12 cellular contexts compared by ENCODE assay signal in the genomic region with DNA sequence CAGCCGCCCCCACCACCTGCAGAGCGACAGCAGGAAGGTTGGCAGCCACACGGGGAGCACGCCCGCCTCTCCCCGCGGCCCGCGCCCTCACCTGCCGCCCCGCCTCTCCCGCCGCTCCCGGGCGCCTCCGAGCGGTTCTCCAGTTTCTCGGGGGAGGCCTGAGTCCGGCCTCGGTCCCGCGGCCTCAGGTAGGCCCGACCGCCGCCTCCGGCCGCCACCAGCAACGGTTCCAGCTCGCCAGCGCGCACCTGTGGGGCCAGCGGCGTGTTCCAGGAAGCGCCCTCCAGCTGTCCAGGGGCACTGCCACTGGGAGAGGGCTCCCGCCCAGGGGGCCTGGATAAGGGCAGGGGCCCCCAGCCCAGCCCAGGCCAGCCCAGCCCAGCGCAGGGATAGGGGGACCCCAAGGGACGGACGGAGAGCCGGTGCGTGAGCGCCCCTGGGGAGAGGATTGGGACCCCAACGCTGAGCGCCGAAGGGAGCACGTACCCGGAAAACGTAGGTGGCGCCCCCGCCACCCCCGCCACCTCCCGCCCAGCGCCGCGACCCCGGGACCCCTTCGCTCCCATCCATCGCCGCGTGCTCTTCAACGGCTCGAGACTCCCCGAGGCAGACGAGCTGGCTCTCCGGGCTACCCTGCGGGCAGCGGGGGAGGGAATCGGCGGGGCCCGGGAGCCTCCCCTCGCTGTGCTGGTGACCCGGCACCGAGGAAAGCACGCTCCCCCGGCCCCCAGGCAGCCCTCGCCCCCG. TPM values are rescaled to one million over a fixed set of nuclear protein-coding genes. Genes with fewer than 3 reads are reported as not detected.
DNase-seq lines count a peak whose midpoint lies in the region; FAIRE-seq and TF ChIP-seq lines count a peak whose summit lies in the region.
"Had no signal": no experiment of that assay in that cellular context is flagged by ENCODE, and none has a peak within 500 bp of the region (broad histone marks: within the 10 kb centered on the region; RNA-seq: fewer than 3 reads in every experiment).

No MANE protein-coding gene starts in this region.

- peaks cover 34% of the 10 kb centered on the region for H3K27me3 ChIP-seq in ACC112 (ENCODE audit: insufficient read depth, low read length)
- H3K27me3 ChIP-seq in bronchial epithelial cell (ENCODE audit: control insufficient read depth, insufficient read depth, low read length): peaks cover 26% of the 10 kb centered on the region
- H3K27me3 ChIP-seq in tibial artery: peaks cover 0 to 46% of the 10 kb centered on the region in 2 donors

- DNase-seq in bronchial epithelial cell (ENCODE audit: low read depth) (no peak), tibial artery (no peak), NCI-H526 (lab: John Stamatoyannopoulos, UW) (no peak), activated gamma-delta T cell treated with Interleukin-2 at 50 U/mL for 16 hours (no peak), pons (ENCODE audit: low spot score) (no peak)
- DNase-seq: NCI-H2227 treated with DMSO at 0.1 percent for 48 hours had no signal

- WGBS in mesodermal cell (ENCODE audit: insufficient coverage in 2 of 2), 2 experiments: 3% methylated on average over 43 to 68 of the region's 76 CpGs

- TF ChIP-seq CTCF in bronchial epithelial cell (IDR thresholded peaks at IDR 0.05; ENCODE audit: insufficient read depth, low read length, severe bottlenecking): no peak
- TF ChIP-seq CTCF in tibial artery (IDR thresholded peaks at IDR 0.05): no peak

- peak overlapping the region; percentile 51 for H3K4me3 ChIP-seq in ACC112 (ENCODE audit: low read depth, low read length)
- H3K4me3 ChIP-seq in bronchial epithelial cell (ENCODE audit: low read depth, low read length): peak overlapping the region; percentile 9
- H3K4me3 ChIP-seq in mesodermal cell (ENCODE audit: extremely low read depth, insufficient read depth, low read length, poor library complexity, severe bottlenecking): peak overlapping the region; percentile 5
- peak overlapping the region in 1 of 2 donors; percentile 17 for H3K4me3 ChIP-seq in tibial artery

- FAIRE-seq in bronchial epithelial cell (lab: Jason Lieb, UNC): no peak
- FAIRE-seq: islet of Langerhans had no signal

- H3K9me3 ChIP-seq in ES-I3 (ENCODE audit: control insufficient read depth, insufficient read depth, low read length) (no peaks in the 10 kb centered on the region), mesodermal cell (ENCODE audit: control insufficient read depth, low read length) (no peaks in the 10 kb centered on the region), tibial artery (no peaks in the 10 kb centered on the region)

- no peak overlapping the region for H2AFZ ChIP-seq in ACC112 (ENCODE audit: low read length, unreplicated experiment)

- H3K27ac ChIP-seq in ACC112 (ENCODE audit: low read depth, low read length): no peak overlapping the region
- H3K27ac ChIP-seq in mesodermal cell (ENCODE audit: low read depth, low read length, severe bottlenecking): no peak overlapping the region
- H3K27ac ChIP-seq in tibial artery: no peak overlapping the region
- H3K27ac ChIP-seq: HL-60 had no signal

- H3K9ac ChIP-seq in ES-I3 (ENCODE audit: low read depth, low read length): peak overlapping the region; percentile 27; the same call in 1 of the 2 replicates

- no peaks in the 10 kb centered on the region for H3K79me2 ChIP-seq in ACC112 (ENCODE audit: control insufficient read depth, insufficient read depth, low read length, unreplicated experiment)

- intact Hi-C loops in tibial artery (cut with DNase I; ENCODE audit: low total_unique reads): no loop called here

- H3K4me1 ChIP-seq in ACC112 (ENCODE audit: control insufficient read depth, insufficient read depth, low read length, unreplicated experiment) (peaks cover 11% of the 10 kb centered on the region), ES-I3 (ENCODE audit: insufficient read depth, low read length) (no peaks in the 10 kb centered on the region), mesodermal cell (ENCODE audit: control insufficient read depth, insufficient read depth, low read length, poor library complexity, severe bottlenecking) (peaks cover 15% of the 10 kb centered on the region), tibial artery (peaks cover 0 to 31% (median 24%) of the 10 kb centered on the region in 4 donors)

- H3K36me3 ChIP-seq in ACC112 (ENCODE audit: insufficient read depth, low read length) (no peaks in the 10 kb centered on the region), ES-I3 (ENCODE audit: insufficient read depth, low read length) (no peaks in the 10 kb centered on the region), bronchial epithelial cell (ENCODE audit: control insufficient read depth, insufficient read depth, low read length) (no peaks in the 10 kb centered on the region), mesodermal cell (ENCODE audit: control insufficient read depth, insufficient read depth, low read length) (peaks cover 2% of the 10 kb centered on the region), tibial artery (peaks cover 0 to 5% (median 0%) of the 10 kb centered on the region in 3 donors)

RNA-seq across cellular contexts. Expression of gene LTK, which starts 2.1 kb away (rescaled TPM):
- total RNA-seq in bronchial epithelial cell: 0.13 TPM in 1 of 2 replicates, not detected in the other
- 1.8 TPM for polyA plus RNA-seq in mesodermal cell (2013, experiment 1 of 2)
- 2.2 TPM for polyA plus RNA-seq in mesodermal cell (2013, experiment 2 of 2)
- total RNA-seq: dermis blood vessel endothelial cell had no signal

RNA-seq across cellular contexts. Expression of gene ITPKA, which starts 17.8 kb away (rescaled TPM):
- 0.79 and 3.1 TPM in 2 replicates for total RNA-seq in bronchial epithelial cell
- 1.2 TPM for polyA plus RNA-seq in mesodermal cell (2013, experiment 1 of 2)
- polyA plus RNA-seq in mesodermal cell (2013, experiment 2 of 2): 0.66 TPM

RNA-seq across cellular contexts. Expression of gene RPAP1, which starts 32.6 kb away (rescaled TPM):
- 10.3 and 12.0 TPM in 2 replicates for total RNA-seq in bronchial epithelial cell
- 38.0 TPM for polyA plus RNA-seq in mesodermal cell (2013, experiment 1 of 2)
- polyA plus RNA-seq in mesodermal cell (2013, experiment 2 of 2): 26.4 TPM

RNA-seq across cellular contexts. Expression of gene TYRO3, which starts 47.5 kb away (rescaled TPM):
- 3.9 and 11.4 TPM in 2 replicates for total RNA-seq in bronchial epithelial cell
- polyA plus RNA-seq in mesodermal cell (2013, experiment 1 of 2): 81.7 TPM
- 79.1 TPM for polyA plus RNA-seq in mesodermal cell (2013, experiment 2 of 2)
